ENCODE assay signal across 25 cellular contexts in genomic region chr3:48077835-48078234, GRCh38.
DNase-seq lines count a peak whose midpoint lies in the region; ATAC-seq, FAIRE-seq and TF ChIP-seq lines count a peak whose summit lies in the region.
"Had no signal": no experiment of that assay in that cellular context is flagged by ENCODE, and none has a peak within 500 bp of the region (broad histone marks: within the 10 kb centered on the region; RNA-seq: fewer than 3 reads in every experiment).

No MANE protein-coding gene starts in this region.

- peaks cover 5% of the 10 kb centered on the region for H3K4me1 Mint-ChIP-seq in stimulated activated naive CD8-positive, alpha-beta T cell treated with anti-CD3 and anti-CD28 coated beads, Interleukin-15, Interleukin-2, amounts not matched to agents 100 ng/mL and 50 ng/mL, for 24 hours (ENCODE audit: low read depth)
- H3K4me1 Mint-ChIP-seq in stimulated activated naive CD8-positive, alpha-beta T cell treated with anti-CD3 and anti-CD28 coated beads, Interleukin-15, amount 100 ng/mL, for 72 hours, result no peaks in the 10 kb centered on the region
- H3K4me1 Mint-ChIP-seq in astrocyte (ENCODE audit: low read depth, unreplicated experiment), result peaks cover 19% of the 10 kb centered on the region
- H3K4me1 Mint-ChIP-seq: endodermal cell had no signal

- intact Hi-C loops in lower leg skin (cut with DNase I; ENCODE audit: low total_unique reads), result no loop called here

- H3K4me2 ChIP-seq in astrocyte (ENCODE audit: low read length), result peak overlapping the region; percentile 1

- FAIRE-seq in astrocyte (lab: Jason Lieb, UNC), result no peak
- FAIRE-seq: A204.1, G401.6, kidney had no signal

- no peak overlapping the region for H3K4me3 Mint-ChIP-seq in stimulated activated naive CD8-positive, alpha-beta T cell treated with anti-CD3 and anti-CD28 coated beads, Interleukin-15, Interleukin-2, amounts not matched to agents 100 ng/mL and 50 ng/mL, for 24 hours
- H3K4me3 Mint-ChIP-seq in stimulated activated naive CD8-positive, alpha-beta T cell treated with anti-CD3 and anti-CD28 coated beads, Interleukin-15, amount 100 ng/mL, for 72 hours, result no peak overlapping the region
- no peak overlapping the region for H3K4me3 Mint-ChIP-seq in astrocyte (ENCODE audit: unreplicated experiment)
- H3K4me3 Mint-ChIP-seq: activated CD4-positive, alpha-beta T cell treated with anti-CD3 and anti-CD28 coated beads for 36 hours; CD8-positive, alpha-beta memory T cell; endodermal cell had no signal

- H3K4me3 ChIP-seq in astrocyte (ENCODE audit: insufficient read depth, low read depth, low read length), result no peak overlapping the region
- no peak overlapping the region for H3K4me3 ChIP-seq in fibroblast of villous mesenchyme (ENCODE audit: low read depth, low read length)
- no peak overlapping the region for H3K4me3 ChIP-seq in lower leg skin (ENCODE audit: low read depth, poor library complexity, severe bottlenecking)
- H3K4me3 ChIP-seq: breast epithelium, heart right ventricle, sigmoid colon, transverse colon had no signal

- no peak overlapping the region for H3K9ac ChIP-seq in astrocyte (ENCODE audit: low read length)

- 59 to 68% methylated on average over 2 of the region's 2 CpGs for WGBS in lower leg skin, 2 donors

- H3K9me3 Mint-ChIP-seq in stimulated activated naive CD8-positive, alpha-beta T cell treated with anti-CD3 and anti-CD28 coated beads, Interleukin-15, Interleukin-2, amounts not matched to agents 100 ng/mL and 50 ng/mL, for 24 hours, result no peaks in the 10 kb centered on the region
- no peaks in the 10 kb centered on the region for H3K9me3 Mint-ChIP-seq in stimulated activated naive CD8-positive, alpha-beta T cell treated with anti-CD3 and anti-CD28 coated beads, Interleukin-15, amount 100 ng/mL, for 72 hours
- no peaks in the 10 kb centered on the region for H3K9me3 Mint-ChIP-seq in astrocyte (ENCODE audit: unreplicated experiment)
- H3K9me3 Mint-ChIP-seq: CD8-positive, alpha-beta memory T cell; endodermal cell had no signal

- no peaks in the 10 kb centered on the region for H3K9me3 ChIP-seq in astrocyte (ENCODE audit: insufficient read depth, low read depth, low read length)
- H3K9me3 ChIP-seq: breast epithelium, heart right ventricle, sigmoid colon, transverse colon had no signal

- no peaks in the 10 kb centered on the region for H3K4me1 ChIP-seq in astrocyte (ENCODE audit: insufficient read depth, low read length)
- H3K4me1 ChIP-seq: breast epithelium had no signal

- no peak for TF ChIP-seq POLR2A in lower leg skin (IDR thresholded peaks at IDR 0.05)

- H3K27ac ChIP-seq in astrocyte (ENCODE audit: low read depth, low read length), result no peak overlapping the region
- H3K27ac ChIP-seq: breast epithelium, transverse colon had no signal

- no peaks in the 10 kb centered on the region for H3K27me3 ChIP-seq in astrocyte (ENCODE audit: insufficient read depth, low read length)
- H3K27me3 ChIP-seq: breast epithelium, heart right ventricle, sigmoid colon, transverse colon had no signal

- H2AFZ ChIP-seq in astrocyte (ENCODE audit: low read depth, low read length), result no peak overlapping the region

- no peak for TF ChIP-seq CTCF in astrocyte (IDR thresholded peaks at IDR 0.05; ENCODE audit: insufficient read depth, low read depth, low read length)
- TF ChIP-seq CTCF in fibroblast of villous mesenchyme (IDR thresholded peaks at IDR 0.05; ENCODE audit: insufficient read depth, low read depth, low read length), result no peak
- no peak for TF ChIP-seq CTCF in lower leg skin (IDR thresholded peaks at IDR 0.05)

- H3K27ac Mint-ChIP-seq in stimulated activated naive CD8-positive, alpha-beta T cell treated with anti-CD3 and anti-CD28 coated beads, Interleukin-15, Interleukin-2, amounts not matched to agents 100 ng/mL and 50 ng/mL, for 24 hours, result peak overlapping the region; percentile 5
- H3K27ac Mint-ChIP-seq in stimulated activated naive CD8-positive, alpha-beta T cell treated with anti-CD3 and anti-CD28 coated beads, Interleukin-15, amount 100 ng/mL, for 72 hours, result no peak overlapping the region
- H3K27ac Mint-ChIP-seq in astrocyte (ENCODE audit: unreplicated experiment), result peak overlapping the region; percentile 30
- H3K27ac Mint-ChIP-seq: activated CD4-positive, alpha-beta T cell treated with anti-CD3 and anti-CD28 coated beads for 36 hours; endodermal cell had no signal

- no peak for DNase-seq in stimulated activated naive CD8-positive, alpha-beta T cell treated with anti-CD3 and anti-CD28 coated beads, Interleukin-15, amount 100 ng/mL, for 72 hours
- peak; percentile 63 for DNase-seq in astrocyte (ENCODE audit: low read depth)
- peak; percentile 78 for DNase-seq in fibroblast of villous mesenchyme (ENCODE audit: low read depth)
- DNase-seq in lower leg skin (ENCODE audit: low spot score in 2 of 2), result no peak
- DNase-seq: activated CD4-positive, alpha-beta T cell treated with anti-CD3 and anti-CD28 coated beads for 36 hours; activated CD8-positive, alpha-beta memory T cell treated with anti-CD3 and anti-CD28 coated beads, Interleukin-2, amount 50 U/mL, for 4 hours; activated naive CD4-positive, alpha-beta T cell treated with anti-CD3 and anti-CD28 coated beads, Interleukin-2, amount 50 U/mL, for 16 hours; CD8-positive, alpha-beta memory T cell; endodermal cell; heart right ventricle; KG1; kidney; NCI-H1105 treated with DMSO at 0.1 percent for 48 hours; SIG-M5; sigmoid colon; stimulated activated CD4-positive, alpha-beta T cell treated with anti-CD3 and anti-CD28 coated beads, Interleukin-4, amount 100 ng/mL, for 24 hours; T-helper 9 cell; transverse colon had no signal

- peaks cover 2% of the 10 kb centered on the region for H3K36me3 ChIP-seq in astrocyte (ENCODE audit: insufficient read depth, low read length)
- H3K36me3 ChIP-seq: breast epithelium, sigmoid colon, transverse colon had no signal

- peaks cover 11% of the 10 kb centered on the region for H3K36me3 Mint-ChIP-seq in stimulated activated naive CD8-positive, alpha-beta T cell treated with anti-CD3 and anti-CD28 coated beads, Interleukin-15, Interleukin-2, amounts not matched to agents 100 ng/mL and 50 ng/mL, for 24 hours (ENCODE audit: low read depth)
- peaks cover 5% of the 10 kb centered on the region for H3K36me3 Mint-ChIP-seq in astrocyte (ENCODE audit: low read depth, unreplicated experiment)

- H3K27me3 Mint-ChIP-seq in stimulated activated naive CD8-positive, alpha-beta T cell treated with anti-CD3 and anti-CD28 coated beads, Interleukin-15, Interleukin-2, amounts not matched to agents 100 ng/mL and 50 ng/mL, for 24 hours, result no peaks in the 10 kb centered on the region
- H3K27me3 Mint-ChIP-seq in stimulated activated naive CD8-positive, alpha-beta T cell treated with anti-CD3 and anti-CD28 coated beads, Interleukin-15, amount 100 ng/mL, for 72 hours, result no peaks in the 10 kb centered on the region
- no peaks in the 10 kb centered on the region for H3K27me3 Mint-ChIP-seq in astrocyte (ENCODE audit: low read depth, unreplicated experiment)
- H3K27me3 Mint-ChIP-seq: activated CD4-positive, alpha-beta T cell treated with anti-CD3 and anti-CD28 coated beads for 36 hours; CD8-positive, alpha-beta memory T cell had no signal

- ATAC-seq in stimulated activated naive CD8-positive, alpha-beta T cell treated with anti-CD3 and anti-CD28 coated beads, Interleukin-15, amount 100 ng/mL, for 72 hours, result no peak
- ATAC-seq in GM18502 (IDR thresholded peaks at IDR 0.05; ENCODE audit: poor library complexity, unreplicated experiment), result no peak
- ATAC-seq in HG03521 (IDR thresholded peaks at IDR 0.05; ENCODE audit: unreplicated experiment), result no peak
- no peak for ATAC-seq in GM18520 (IDR thresholded peaks at IDR 0.05; ENCODE audit: unreplicated experiment)
- ATAC-seq: activated CD4-positive, alpha-beta T cell treated with anti-CD3 and anti-CD28 coated beads for 36 hours; heart right ventricle had no signal

- peaks cover 99% of the 10 kb centered on the region for H3K79me2 ChIP-seq in astrocyte (ENCODE audit: insufficient read depth, low read length)

- H4K20me1 ChIP-seq in astrocyte (ENCODE audit: insufficient read depth, low read length), result peaks cover 85% of the 10 kb centered on the region

Comparison
In these comparisons a context has a peak if more than half of its experiments do, and no peak if none do; other contexts are left out.
1. H3K27ac Mint-ChIP-seq: peak in stimulated activated naive CD8-positive, alpha-beta T cell treated with anti-CD3 and anti-CD28 coated beads, Interleukin-15, Interleukin-2, amounts not matched to agents 100 ng/mL and 50 ng/mL, for 24 hours (single experiment) and astrocyte (single experiment); none in stimulated activated naive CD8-positive, alpha-beta T cell treated with anti-CD3 and anti-CD28 coated beads, Interleukin-15, amount 100 ng/mL, for 72 hours (0 of 2).
2. DNase-seq: peak in astrocyte (single experiment) and fibroblast of villous mesenchyme (single experiment); none in stimulated activated naive CD8-positive, alpha-beta T cell treated with anti-CD3 and anti-CD28 coated beads, Interleukin-15, amount 100 ng/mL, for 72 hours (0 of 2) and lower leg skin (0 of 2).